ENCODE assay signal across 18 cellular contexts in the genomic region with DNA sequence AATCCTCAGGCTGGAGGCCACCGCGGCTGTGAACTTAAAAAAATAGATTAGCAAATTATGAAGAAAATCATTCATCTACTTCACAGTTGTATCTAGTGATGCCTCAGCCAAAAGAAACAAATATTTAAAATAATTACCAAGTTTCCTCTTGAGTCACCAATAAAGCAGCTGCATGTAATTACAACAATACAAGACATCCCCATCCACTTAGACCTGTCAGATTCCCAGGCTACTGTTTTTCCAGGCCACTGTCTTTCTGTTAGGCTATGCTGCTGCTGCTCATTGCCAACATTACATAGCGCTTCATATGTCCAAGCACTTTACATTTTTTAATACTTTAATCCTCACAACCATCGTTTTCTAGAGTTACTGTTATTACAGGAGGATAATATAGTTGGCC.
"Had no signal": no experiment of that assay in that cellular context is flagged by ENCODE, and none has a peak within 500 bp of the region (broad histone marks: within the 10 kb centered on the region; RNA-seq: fewer than 3 reads in every experiment).

No MANE protein-coding gene starts in this region.

- H3K27me3 ChIP-seq: pancreas, stomach, testis, upper lobe of left lung had no signal

- H3K4me1 ChIP-seq: pancreas, stomach, testis, upper lobe of left lung had no signal

- H3K27ac ChIP-seq: pancreas, stomach, testis, upper lobe of left lung had no signal

- H3K36me3 ChIP-seq: pancreas, stomach, upper lobe of left lung had no signal

- ATAC-seq: activated CD4-positive, CD25-positive, alpha-beta regulatory T cell treated with anti-CD3 and anti-CD28 coated beads, Interleukin-2, amount 50 U/mL, for 24 hours; left ventricle myocardium superior; mucosa of descending colon; naive thymus-derived CD4-positive, alpha-beta T cell; pancreas had no signal

- H3K4me3 ChIP-seq: mucosa of descending colon, pancreas, stomach, testis, upper lobe of left lung had no signal

- H3K9me3 ChIP-seq: mucosa of descending colon, pancreas, stomach, testis, upper lobe of left lung had no signal

- DNase-seq: activated CD4-positive, alpha-beta T cell treated with anti-CD3 and anti-CD28 coated beads, Interleukin-2, amount 50 U/mL, for 1 hour; activated CD8-positive, alpha-beta memory T cell treated with anti-CD3 and anti-CD28 coated beads for 24 hours; activated naive CD8-positive, alpha-beta T cell treated with anti-CD3 and anti-CD28 coated beads for 36 hours; amygdala; cortex of kidney; effector CD8-positive, alpha-beta T cell; foreskin melanocyte; kidney glomerular epithelial cell; left ventricle myocardium superior; mucosa of descending colon; naive thymus-derived CD4-positive, alpha-beta T cell; pancreas; stimulated activated CD4-positive, alpha-beta T cell treated with anti-CD3 and anti-CD28 coated beads, Interleukin-12 subunit alpha, Interleukin-12 subunit beta, amount 100 ng/mL, for 4 hours; stimulated activated CD4-positive, alpha-beta T cell treated with anti-CD3 and anti-CD28 coated beads, Interleukin-2, amount 100 ng/mL, for 24 hours; stomach; testis; upper lobe of left lung had no signal
